8 cellular contexts compared by ENCODE assay signal in the genomic region with DNA sequence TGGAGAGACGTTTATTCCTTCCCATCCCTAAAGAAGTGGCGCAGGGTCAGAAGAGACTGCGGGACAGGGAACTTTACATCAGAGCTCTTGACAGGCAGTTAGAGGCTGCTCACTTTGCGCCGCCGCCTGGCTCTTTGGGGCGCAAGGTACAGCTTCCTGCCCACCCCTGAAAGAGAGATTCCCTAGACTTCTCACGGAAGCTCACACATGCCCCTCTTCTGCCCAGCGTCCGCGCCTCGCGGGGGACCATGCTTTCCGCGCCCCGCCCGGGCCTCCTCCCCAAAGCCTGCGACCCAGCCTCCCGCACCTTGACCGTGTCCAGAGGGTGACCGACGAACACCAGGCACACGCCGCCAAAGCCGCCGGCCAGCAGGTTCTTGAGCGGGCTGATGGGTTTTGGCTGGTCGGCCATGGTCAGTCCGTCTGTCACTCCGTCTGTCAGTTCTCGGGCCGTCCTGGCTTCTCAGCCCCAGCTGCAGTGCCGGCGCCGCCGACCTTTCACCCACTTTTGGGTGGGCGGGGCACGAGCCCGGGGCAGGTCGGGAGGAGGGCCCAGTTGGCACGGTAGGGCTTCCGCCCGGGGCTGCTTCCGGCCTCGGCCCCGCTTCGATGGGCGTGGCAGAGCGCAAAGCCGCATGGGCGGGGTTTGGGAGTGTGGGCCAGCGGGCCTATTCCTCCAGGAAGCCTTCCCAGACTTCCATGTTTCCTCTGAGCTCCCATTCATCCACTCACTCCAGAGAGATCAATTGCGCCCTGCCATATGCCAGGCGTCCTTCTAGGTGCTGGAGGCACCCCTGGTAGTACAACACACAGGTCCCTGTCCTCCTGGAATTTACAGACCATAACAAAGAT. TPM values are rescaled to one million over a fixed set of nuclear protein-coding genes. Genes with fewer than 3 reads are reported as not detected.
DNase-seq lines count a peak whose midpoint lies in the region; ATAC-seq and TF ChIP-seq lines count a peak whose summit lies in the region.

A gene with protein sequence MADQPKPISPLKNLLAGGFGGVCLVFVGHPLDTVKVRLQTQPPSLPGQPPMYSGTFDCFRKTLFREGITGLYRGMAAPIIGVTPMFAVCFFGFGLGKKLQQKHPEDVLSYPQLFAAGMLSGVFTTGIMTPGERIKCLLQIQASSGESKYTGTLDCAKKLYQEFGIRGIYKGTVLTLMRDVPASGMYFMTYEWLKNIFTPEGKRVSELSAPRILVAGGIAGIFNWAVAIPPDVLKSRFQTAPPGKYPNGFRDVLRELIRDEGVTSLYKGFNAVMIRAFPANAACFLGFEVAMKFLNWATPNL (minus strand): TSS at position 500 of the 852 bp plus-strand sequence. CDS start 88 bp downstream, at position 412.

- intact Hi-C loops in activated CD4-positive, alpha-beta T cell treated with anti-CD3 and anti-CD28 coated beads, Interleukin-2, amount 10 ng/mL, durations not matched to agents 24 days and 14 days (cut with micrococcal nuclease) = loop anchor here (1.0 to 5.0 kb wide), 3 partner anchors 20 to 51 kb away; a partner anchor contains a TSS

- H3K27me3 ChIP-seq in AG04450 (ENCODE audit: control insufficient read depth, insufficient read depth, low read length) = no peaks in the 10 kb centered on the region

- H3K9me3 Mint-ChIP-seq in activated CD4-positive, alpha-beta T cell treated with anti-CD3 and anti-CD28 coated beads, Interleukin-2, amount 10 ng/mL, durations not matched to agents 24 days and 14 days = no peaks in the 10 kb centered on the region

- TF ChIP-seq CTCF in AG04450 (IDR thresholded peaks at IDR 0.05; ENCODE audit: low read depth, low read length) = no peak

- no peaks in the 10 kb centered on the region for H3K9me3 ChIP-seq in AG04450 (ENCODE audit: control insufficient read depth, insufficient read depth, low read length)

- CTCF ChIA-PET in AG04450 (lab: Charles Lee) = interaction anchor here (1.8 kb wide), 1 partner anchor 159 kb away, joined by 5 read pairs; no protein-coding TSS in a partner anchor

- peak; percentile 90 for ATAC-seq in GM18867 (IDR thresholded peaks at IDR 0.05; ENCODE audit: unreplicated experiment)
- ATAC-seq in HG03097 (IDR thresholded peaks at IDR 0.05; ENCODE audit: low FRiP score, unreplicated experiment) = peak; percentile 92
- peak; percentile 92 for ATAC-seq in left lobe of liver

- H3K4me1 Mint-ChIP-seq in activated CD4-positive, alpha-beta T cell treated with anti-CD3 and anti-CD28 coated beads, Interleukin-2, amount 10 ng/mL, durations not matched to agents 24 days and 14 days = peaks cover 31% of the 10 kb centered on the region

- peaks cover 2% of the 10 kb centered on the region for H3K36me3 Mint-ChIP-seq in activated CD4-positive, alpha-beta T cell treated with anti-CD3 and anti-CD28 coated beads, Interleukin-2, amount 10 ng/mL, durations not matched to agents 24 days and 14 days (ENCODE audit: low read depth)

- H3K27ac Mint-ChIP-seq in activated CD4-positive, alpha-beta T cell treated with anti-CD3 and anti-CD28 coated beads, Interleukin-2, amount 10 ng/mL, durations not matched to agents 24 days and 14 days = peak within 1 kb of the TSS; percentile 91

- peak within 1 kb of the TSS; percentile 83 for H3K4me3 ChIP-seq in AG04450 (ENCODE audit: low read depth, low read length)

- DNase-seq in AG04450 (ENCODE audit: low read depth, low spot score) = peak; percentile 49
- peak; percentile 70 to 86 for DNase-seq in NCI-H524 (lab: John Stamatoyannopoulos, UW)
- DNase-seq in activated CD4-positive, alpha-beta T cell treated with anti-CD3 and anti-CD28 coated beads, Interleukin-2, amount 10 ng/mL, durations not matched to agents 24 days and 14 days = peak; percentile 98
- DNase-seq in dedifferentiated amniotic fluid mesenchymal stem cell (ENCODE audit: extremely low spot score) = peak; percentile 75
- DNase-seq in left lobe of liver (ENCODE audit: low spot score) = peak; percentile 96
- peak; percentile 93 to 94 for DNase-seq in stimulated activated CD4-positive, alpha-beta T cell treated with anti-CD3 and anti-CD28 coated beads, Interleukin-2, amount 100 ng/mL, for 24 hours

- POLR2A ChIA-PET in AG04450 (lab: Yijun Ruan, JAX) = interaction anchor here (0.6 kb wide), 1 partner anchor 13 kb away, joined by 3 read pairs; no protein-coding TSS in a partner anchor

- no peaks in the 10 kb centered on the region for H3K27me3 Mint-ChIP-seq in activated CD4-positive, alpha-beta T cell treated with anti-CD3 and anti-CD28 coated beads, Interleukin-2, amount 10 ng/mL, durations not matched to agents 24 days and 14 days

- H3K27ac ChIP-seq in AG04450 (ENCODE audit: low read depth, low read length) = peak within 1 kb of the TSS; percentile 47

- peak within 1 kb of the TSS; percentile 90 for H3K4me3 Mint-ChIP-seq in activated CD4-positive, alpha-beta T cell treated with anti-CD3 and anti-CD28 coated beads, Interleukin-2, amount 10 ng/mL, durations not matched to agents 24 days and 14 days

RNA-seq across cellular contexts. Expression of the gene that starts here (rescaled TPM):
- 26.6 and 30.0 TPM in 2 replicates for polyA plus RNA-seq in AG04450 (2011; rRNA removed)
- 14.3 and 15.4 TPM in 2 replicates for polyA minus RNA-seq in AG04450 (2011; rRNA and poly(A)+ RNA removed)
- total RNA-seq in activated CD4-positive, alpha-beta T cell treated with anti-CD3 and anti-CD28 coated beads, Interleukin-2, amount 10 ng/mL, durations not matched to agents 24 days and 14 days = 13.8 and 15.6 TPM in 2 replicates
- total RNA-seq in left lobe of liver = 84.1 TPM

Comparison
In these comparisons a context has a peak if more than half of its experiments do, and no peak if none do; other contexts are left out.
1. Peak in every context shown above with its lines: DNase-seq, ATAC-seq, H3K4me3 ChIP-seq and H3K27ac ChIP-seq.